ENCODE assay signal across 28 cellular contexts in genomic region chr2:186629245-186629996, GRCh38.
"Had no signal": no experiment of that assay in that cellular context is flagged by ENCODE, and none has a peak within 500 bp of the region (broad histone marks: within the 10 kb centered on the region; RNA-seq: fewer than 3 reads in every experiment).

No MANE protein-coding gene starts in this region.

- FAIRE-seq: bronchial epithelial cell, endothelial cell of umbilical vein, keratinocyte had no signal

- H3K4me2 ChIP-seq: hepatocyte had no signal

- H3K9me3 Mint-ChIP-seq: activated CD4-positive, alpha-beta T cell treated with anti-CD3 and anti-CD28 coated beads, Interleukin-2, amount 10 ng/mL, durations not matched to agents 7 days and 5 days; activated T-cell treated with anti-CD3 and anti-CD28 coated beads, Interleukin-2, amount 50 U/mL, for 4 hours; neural crest cell; stimulated activated naive CD8-positive, alpha-beta T cell treated with anti-CD3 and anti-CD28 coated beads, Interleukin-15, Interleukin-2, amounts not matched to agents 100 ng/mL and 50 ng/mL, for 24 hours; T-cell had no signal

- H3K27me3 ChIP-seq: esophagus muscularis mucosa, hepatocyte had no signal

- H3K4me3 ChIP-seq: esophagus muscularis mucosa, hepatocyte, prostate gland, SK-N-MC, skin epidermis had no signal

- DNase-seq: activated CD4-positive, alpha-beta T cell treated with anti-CD3 and anti-CD28 coated beads, Interleukin-2, amount 10 ng/mL, durations not matched to agents 7 days and 5 days; activated CD8-positive, alpha-beta memory T cell treated with anti-CD3 and anti-CD28 coated beads, Interleukin-2, amount 50 U/mL, for 4 hours; activated CD8-positive, alpha-beta T cell treated with anti-CD3 and anti-CD28 coated beads, Interleukin-2, amount 10 ng/mL, durations not matched to agents 7 days and 5 days; activated effector memory CD4-positive, alpha-beta T cell treated with Interleukin-2 at 50 U/mL for 16 hours; activated naive CD4-positive, alpha-beta T cell treated with anti-CD3 and anti-CD28 coated beads, Interleukin-2, amount 50 U/mL, for 16 hours; activated T-cell treated with anti-CD3 and anti-CD28 coated beads, Interleukin-2, amount 50 U/mL, for 4 hours; aorta; cerebellar nuclear complex; effector CD8-positive, alpha-beta T cell; midbrain; right cardiac atrium; stimulated activated CD4-positive, alpha-beta T cell treated with anti-CD3 and anti-CD28 coated beads, Interleukin-15, amount 100 ng/mL, for 24 hours; stimulated activated CD4-positive, alpha-beta T cell treated with anti-CD3 and anti-CD28 coated beads, Interleukin-2, amount 100 ng/mL, for 48 hours; T-cell; T-helper 9 cell; trophoblast cell had no signal

- H3K27me3 Mint-ChIP-seq: activated CD4-positive, alpha-beta T cell treated with anti-CD3 and anti-CD28 coated beads, Interleukin-2, amount 10 ng/mL, durations not matched to agents 7 days and 5 days; stimulated activated naive CD8-positive, alpha-beta T cell treated with anti-CD3 and anti-CD28 coated beads, Interleukin-15, Interleukin-2, amounts not matched to agents 100 ng/mL and 50 ng/mL, for 24 hours; T-cell had no signal

- H3K4me1 ChIP-seq: esophagus muscularis mucosa, prostate gland had no signal

- H3K4me1 Mint-ChIP-seq: activated CD4-positive, alpha-beta T cell treated with anti-CD3 and anti-CD28 coated beads, Interleukin-2, amount 10 ng/mL, durations not matched to agents 7 days and 5 days; T-cell had no signal

- H3K4me3 Mint-ChIP-seq: activated CD4-positive, alpha-beta T cell treated with anti-CD3 and anti-CD28 coated beads, Interleukin-2, amount 10 ng/mL, durations not matched to agents 7 days and 5 days; activated CD8-positive, alpha-beta T cell treated with anti-CD3 and anti-CD28 coated beads, Interleukin-2, amount 10 ng/mL, durations not matched to agents 7 days and 5 days; activated T-cell treated with anti-CD3 and anti-CD28 coated beads, Interleukin-2, amount 50 U/mL, for 4 hours; neural crest cell; stimulated activated naive CD8-positive, alpha-beta T cell treated with anti-CD3 and anti-CD28 coated beads, Interleukin-15, Interleukin-2, amounts not matched to agents 100 ng/mL and 50 ng/mL, for 24 hours; T-cell had no signal

- ATAC-seq: activated CD4-positive, CD25-positive, alpha-beta regulatory T cell treated with anti-CD3 and anti-CD28 coated beads, Interleukin-2, amount 50 U/mL, for 24 hours; activated CD8-positive, alpha-beta T cell treated with anti-CD3 and anti-CD28 coated beads, Interleukin-2, amount 10 ng/mL, durations not matched to agents 7 days and 5 days; activated T-cell treated with anti-CD3 and anti-CD28 coated beads, Interleukin-2, amount 50 U/mL, for 4 hours; left lobe of liver; right cardiac atrium; T-cell had no signal

- H3K9me3 ChIP-seq: esophagus muscularis mucosa, prostate gland had no signal

- H2AFZ ChIP-seq: hepatocyte had no signal

- H3K27ac ChIP-seq: esophagus muscularis mucosa, hepatocyte, prostate gland, SK-N-MC had no signal

- H3K27ac Mint-ChIP-seq: activated CD4-positive, alpha-beta T cell treated with anti-CD3 and anti-CD28 coated beads, Interleukin-2, amount 10 ng/mL, durations not matched to agents 7 days and 5 days; activated CD8-positive, alpha-beta T cell treated with anti-CD3 and anti-CD28 coated beads, Interleukin-2, amount 10 ng/mL, durations not matched to agents 7 days and 5 days; stimulated activated naive CD8-positive, alpha-beta T cell treated with anti-CD3 and anti-CD28 coated beads, Interleukin-15, Interleukin-2, amounts not matched to agents 100 ng/mL and 50 ng/mL, for 24 hours; T-cell had no signal
